ENCODE assay signal across 14 cellular contexts in genomic region chr2:169073972-169074751, GRCh38. TPM values are rescaled to one million over a fixed set of nuclear protein-coding genes. Genes with fewer than 3 reads are reported as not detected.
DNase-seq lines count a peak whose midpoint lies in the region; ATAC-seq and TF ChIP-seq lines count a peak whose summit lies in the region.
"Had no signal": no experiment of that assay in that cellular context is flagged by ENCODE, and none has a peak within 500 bp of the region (broad histone marks: within the 10 kb centered on the region; RNA-seq: fewer than 3 reads in every experiment).

No MANE protein-coding gene starts in this region.

- no peaks in the 10 kb centered on the region for H3K36me3 ChIP-seq in mammary epithelial cell (ENCODE audit: insufficient read depth, low read length)
- no peaks in the 10 kb centered on the region for H3K36me3 ChIP-seq in breast epithelium
- H3K36me3 ChIP-seq in thyroid gland = no peaks in the 10 kb centered on the region
- H3K36me3 ChIP-seq in left lung = no peaks in the 10 kb centered on the region
- H3K36me3 ChIP-seq: adrenal gland, BE2C, heart right ventricle had no signal

- no peaks in the 10 kb centered on the region for H3K9me3 ChIP-seq in mammary epithelial cell (replicated peaks; ENCODE audit: insufficient read depth, low read length)
- H3K9me3 ChIP-seq in breast epithelium = no peaks in the 10 kb centered on the region
- no peaks in the 10 kb centered on the region for H3K9me3 ChIP-seq in thyroid gland
- H3K9me3 ChIP-seq in left lung = no peaks in the 10 kb centered on the region
- H3K9me3 ChIP-seq: adrenal gland, BE2C, heart right ventricle had no signal

- no peaks in the 10 kb centered on the region for H3K79me2 ChIP-seq in mammary epithelial cell (ENCODE audit: insufficient read depth, low read length)

- no peak overlapping the region for H2AFZ ChIP-seq in mammary epithelial cell (ENCODE audit: low read depth, low read length)

- no peak overlapping the region for H3K27ac ChIP-seq in mammary epithelial cell (ENCODE audit: insufficient read depth, low read depth, low read length)
- no peak overlapping the region for H3K27ac ChIP-seq in breast epithelium
- no peak overlapping the region for H3K27ac ChIP-seq in epithelial cell of prostate
- peak overlapping the region in 2 of 3 donors; percentile 72 to 73 for H3K27ac ChIP-seq in thyroid gland
- peak overlapping the region in 1 of 2 donors; percentile 88 for H3K27ac ChIP-seq in left lung
- H3K27ac ChIP-seq: adrenal gland had no signal

- H3K4me3 ChIP-seq in mammary epithelial cell (replicated peaks in 1 of 3; ENCODE audit: insufficient read depth in 1 of 3, low read depth in 2 of 3, low read length in 3 of 3) = no peak overlapping the region
- H3K4me3 ChIP-seq in breast epithelium = no peak overlapping the region
- no peak overlapping the region for H3K4me3 ChIP-seq in thyroid gland (replicated peaks in 1 of 3)
- no peak overlapping the region for H3K4me3 ChIP-seq in left lung
- H3K4me3 ChIP-seq: adrenal gland, heart right ventricle had no signal

- TF ChIP-seq CTCF in mammary epithelial cell (conservative IDR thresholded peaks at IDR 0.05 in 1 of 2, IDR thresholded peaks at IDR 0.05 in 1 of 2; ENCODE audit: extremely low read depth in 1 of 2, insufficient read depth in 1 of 2, low read depth in 1 of 2, low read length in 2 of 2) = no peak
- TF ChIP-seq CTCF in breast epithelium (IDR thresholded peaks at IDR 0.05) = no peak
- no peak for TF ChIP-seq CTCF in thyroid gland (IDR thresholded peaks at IDR 0.05)
- no peak for TF ChIP-seq CTCF in left lung (IDR thresholded peaks at IDR 0.05)

- ATAC-seq in HG03565 (IDR thresholded peaks at IDR 0.05; ENCODE audit: unreplicated experiment) (peak; percentile 40), left lung (no peak)
- ATAC-seq: heart right ventricle had no signal

- no peak for TF ChIP-seq POLR2A in breast epithelium (IDR thresholded peaks at IDR 0.05)
- no peak for TF ChIP-seq POLR2A in thyroid gland (IDR thresholded peaks at IDR 0.05)

- H3K4me1 ChIP-seq in mammary epithelial cell (ENCODE audit: insufficient read depth, low read length) (peaks cover 31% of the 10 kb centered on the region), breast epithelium (no peaks in the 10 kb centered on the region), thyroid gland (peaks cover 30 to 35% of the 10 kb centered on the region in 2 donors), left lung (peaks cover 0 to 17% of the 10 kb centered on the region in 2 donors)
- H3K4me1 ChIP-seq: BE2C had no signal

- H3K9ac ChIP-seq in mammary epithelial cell (ENCODE audit: insufficient read depth, low read length) = no peak overlapping the region

- intact Hi-C loops in mammary epithelial cell (cut with micrococcal nuclease) = loop anchor here (2.0 kb wide), 1 partner anchor 19 kb away; no protein-coding TSS in a partner anchor
- intact Hi-C loops in breast epithelium (cut with DNase I; ENCODE audit: low total_unique reads) = no loop called here
- intact Hi-C loops in thyroid gland (cut with DNase I) = no loop called here
- intact Hi-C loops in left lung (cut with DNase I) = no loop called here

- no peaks in the 10 kb centered on the region for H4K20me1 ChIP-seq in mammary epithelial cell (ENCODE audit: insufficient read depth, low read length)

- dilution Hi-C loops in mammary epithelial cell (cut with HindIII; ENCODE audit: low sequenced_read_pairs) = no loop called here

- no peaks in the 10 kb centered on the region for H3K27me3 ChIP-seq in mammary epithelial cell (ENCODE audit: insufficient read depth, low read length)
- H3K27me3 ChIP-seq in breast epithelium = no peaks in the 10 kb centered on the region
- no peaks in the 10 kb centered on the region for H3K27me3 ChIP-seq in thyroid gland
- no peaks in the 10 kb centered on the region for H3K27me3 ChIP-seq in left lung
- H3K27me3 ChIP-seq: adrenal gland, BE2C, heart right ventricle had no signal

- no TSS peak for BruUV-seq in mammary epithelial cell (replicated peaks; lab: Mats Ljungman, UMichigan)

- WGBS in mammary epithelial cell (ENCODE audit: low coverage, missing lambda C conversion rate) = 96% methylated on average over 9 of the region's 9 CpGs
- WGBS in thyroid gland, 2 donors = 73 to 78% methylated on average over 9 of the region's 9 CpGs

- DNase-seq in mammary epithelial cell (peak; percentile 56), breast epithelium (ENCODE audit: low spot score in 2 of 2) (no peak), epithelial cell of prostate (ENCODE audit: low read depth, low spot score) (peak; percentile 18), thyroid gland (peak; percentile 7 to 14), iPS-NIHi7 (ENCODE audit: extremely low spot score) (no peak), left lung (no peak)
- DNase-seq in activated effector memory CD4-positive, alpha-beta T cell treated with Interleukin-2 at 50 U/mL for 16 hours = no peak
- DNase-seq: adrenal gland; BE2C; heart right ventricle; NCI-H345; stimulated activated CD8-positive, alpha-beta memory T cell treated with anti-CD3 and anti-CD28 coated beads, Interleukin-4, amount 100 ng/mL, for 48 hours had no signal

- in situ Hi-C loops in mammary epithelial cell (cut with MboI; ENCODE audit: low sequenced_read_pairs in 2 of 2) = no loop called here

- CTCF ChIA-PET in mammary epithelial cell (lab: Charles Lee; ENCODE audit: low non-redundant PET) = no interaction called here

- H3K4me2 ChIP-seq in mammary epithelial cell (ENCODE audit: insufficient read depth, low read depth, low read length) = no peak overlapping the region

RNA-seq across cellular contexts. Expression of gene DHRS9, which starts 4.8 kb away (rescaled TPM):
- total RNA-seq in mammary epithelial cell (not detected), breast epithelium (1 to 10 TPM in 2 of 3 donors, under 1 TPM in 1; 0.73 to 7.8 (median 3.3) TPM), thyroid gland (under 1 TPM in 1 of 4 donors, not detected in 3; 0.54 TPM), left lung (1 to 10 TPM; 3.9 to 8.5 TPM)
- polyA plus RNA-seq in mammary epithelial cell = 0.36 TPM
- not detected for polyA minus RNA-seq in mammary epithelial cell
- total RNA-seq: progenitor cell of endocrine pancreas had no signal

RNA-seq across cellular contexts. Expression of gene ABCB11, which starts 43.0 kb away (rescaled TPM):
- total RNA-seq in mammary epithelial cell (not detected), breast epithelium (10 to 100 TPM in 1 of 3 donors, under 1 TPM in 2; under 0.01 to 18.4 (median 0.66) TPM), thyroid gland (1 to 10 TPM in 1 of 4 donors, under 1 TPM in 2, not detected in 1; under 0.01 to 1.2 (median 0.11) TPM), left lung (under 1 TPM in 1 of 2 donors, not detected in 1; 0.08 TPM)
- not detected for polyA plus RNA-seq in mammary epithelial cell
- polyA minus RNA-seq in mammary epithelial cell = not detected

Comparison
In these comparisons a context has a peak if more than half of its experiments do, and no peak if none do; other contexts are left out.
1. DNase-seq: peak in mammary epithelial cell (single experiment), epithelial cell of prostate (single experiment) and thyroid gland (2 of 2); none in breast epithelium (0 of 2), iPS-NIHi7 (single experiment), activated effector memory CD4-positive, alpha-beta T cell treated with Interleukin-2 at 50 U/mL for 16 hours (single experiment) and left lung (0 of 2).
2. H3K27ac ChIP-seq: peak in thyroid gland (2 of 3); none in mammary epithelial cell (single experiment), breast epithelium (0 of 2) and epithelial cell of prostate (single experiment).